Comparison of ENCODE assay signal across 11 cellular contexts in genomic region chr19:35755160-35755549, GRCh38. TPM values are rescaled to one million over a fixed set of nuclear protein-coding genes. Genes with fewer than 3 reads are reported as not detected.
DNase-seq lines count a peak whose midpoint lies in the region; ATAC-seq and TF ChIP-seq lines count a peak whose summit lies in the region.
"Had no signal": no experiment of that assay in that cellular context is flagged by ENCODE, and none has a peak within 500 bp of the region (broad histone marks: within the 10 kb centered on the region; RNA-seq: fewer than 3 reads in every experiment).

No MANE protein-coding gene starts in this region.

- 98% methylated on average over 6 of the region's 16 CpGs for WGBS in mammary epithelial cell (ENCODE audit: low coverage, missing lambda C conversion rate)
- WGBS in ectodermal cell, 2 experiments: 51 to 59% methylated on average over 16 of the region's 16 CpGs
- 58 to 62% methylated on average over 16 of the region's 16 CpGs for WGBS in upper lobe of left lung, 2 donors

- H3K4me3 ChIP-seq in breast epithelium (peak overlapping the region; percentile 76 to 92 (median 79)), mammary epithelial cell (replicated peaks in 1 of 3; ENCODE audit: insufficient read depth in 1 of 3, low read depth in 2 of 3, low read length in 3 of 3) (no peak overlapping the region), ectodermal cell (ENCODE audit: insufficient read depth, low read depth, low read length) (peak overlapping the region; percentile 20), muscle layer of colon (ENCODE audit: low read depth in 1 of 2, low read length in 2 of 2) (peak overlapping the region; percentile 54 to 59), upper lobe of left lung (peak overlapping the region in 3 of 4 donors; percentile 25 to 99 (median 45))

- in situ Hi-C loops in mammary epithelial cell (cut with MboI; ENCODE audit: low sequenced_read_pairs in 2 of 2): no loop called here

- ATAC-seq in upper lobe of left lung (ENCODE audit: low FRiP score in 2 of 2) (no peak), GM19035 (IDR thresholded peaks at IDR 0.05; ENCODE audit: unreplicated experiment) (no peak)
- ATAC-seq: pancreas, PC-3 had no signal

- no peak for TF ChIP-seq EP300 in upper lobe of left lung (IDR thresholded peaks at IDR 0.05)

- BruUV-seq in mammary epithelial cell (replicated peaks; lab: Mats Ljungman, UMichigan): no TSS peak

- intact Hi-C loops in breast epithelium (cut with DNase I; ENCODE audit: low total_unique reads) (no loop called here), mammary epithelial cell (cut with micrococcal nuclease) (no loop called here), head of caudate nucleus (cut with DNase I) (no loop called here)

- CTCF ChIA-PET in mammary epithelial cell (lab: Charles Lee; ENCODE audit: low non-redundant PET): no interaction called here

- H3K79me2 ChIP-seq in mammary epithelial cell (ENCODE audit: insufficient read depth, low read length): peaks cover 20% of the 10 kb centered on the region

- no peak overlapping the region for H3K4me2 ChIP-seq in mammary epithelial cell (ENCODE audit: insufficient read depth, low read depth, low read length)

- peaks cover 4% of the 10 kb centered on the region for H3K36me3 ChIP-seq in breast epithelium
- H3K36me3 ChIP-seq in mammary epithelial cell (ENCODE audit: insufficient read depth, low read length): no peaks in the 10 kb centered on the region
- H3K36me3 ChIP-seq in ectodermal cell (ENCODE audit: control insufficient read depth, insufficient read depth, low read length): peaks cover 3% of the 10 kb centered on the region
- H3K36me3 ChIP-seq in muscle layer of colon (ENCODE audit: insufficient read depth, low read length): peaks cover 22% of the 10 kb centered on the region
- H3K36me3 ChIP-seq in upper lobe of left lung: peaks cover 15 to 34% (median 29%) of the 10 kb centered on the region in 4 donors

- TF ChIP-seq POLR2A in breast epithelium (IDR thresholded peaks at IDR 0.05): no peak
- no peak for TF ChIP-seq POLR2A in upper lobe of left lung (IDR thresholded peaks at IDR 0.05)

- no peak for TF ChIP-seq CTCF in breast epithelium (IDR thresholded peaks at IDR 0.05)
- TF ChIP-seq CTCF in mammary epithelial cell (conservative IDR thresholded peaks at IDR 0.05 in 1 of 2, IDR thresholded peaks at IDR 0.05 in 1 of 2; ENCODE audit: extremely low read depth in 1 of 2, insufficient read depth in 1 of 2, low read depth in 1 of 2, low read length in 2 of 2): no peak
- no peak for TF ChIP-seq CTCF in upper lobe of left lung (IDR thresholded peaks at IDR 0.05)

- H3K9me3 ChIP-seq in breast epithelium (no peaks in the 10 kb centered on the region), mammary epithelial cell (replicated peaks; ENCODE audit: insufficient read depth, low read length) (no peaks in the 10 kb centered on the region), ectodermal cell (ENCODE audit: control insufficient read depth, low read length) (no peaks in the 10 kb centered on the region), muscle layer of colon (ENCODE audit: low read length) (no peaks in the 10 kb centered on the region), upper lobe of left lung (no peaks in the 10 kb centered on the region)
- H3K9me3 ChIP-seq: pancreas had no signal

- dilution Hi-C loops in mammary epithelial cell (cut with HindIII; ENCODE audit: low sequenced_read_pairs): no loop called here

- no peaks in the 10 kb centered on the region for H3K27me3 ChIP-seq in breast epithelium
- no peaks in the 10 kb centered on the region for H3K27me3 ChIP-seq in mammary epithelial cell (ENCODE audit: insufficient read depth, low read length)
- H3K27me3 ChIP-seq in ectodermal cell (ENCODE audit: control insufficient read depth, insufficient read depth, low read length, poor library complexity, severe bottlenecking): peaks cover 22% of the 10 kb centered on the region
- no peaks in the 10 kb centered on the region for H3K27me3 ChIP-seq in muscle layer of colon (ENCODE audit: control insufficient read depth in 1 of 2, insufficient read depth in 2 of 2, low read length in 2 of 2)
- H3K27me3 ChIP-seq in upper lobe of left lung: peaks cover 0 to 3% (median 1%) of the 10 kb centered on the region in 4 donors
- H3K27me3 ChIP-seq: pancreas had no signal

- H2AFZ ChIP-seq in mammary epithelial cell (ENCODE audit: low read depth, low read length): no peak overlapping the region

- DNase-seq in breast epithelium (ENCODE audit: low spot score in 2 of 2) (no peak), mammary epithelial cell (no peak), upper lobe of left lung (no peak), AG20443 (ENCODE audit: low spot score) (no peak), head of caudate nucleus (no peak)
- DNase-seq: Calu3, PC-3 had no signal

- peak overlapping the region; percentile 98 for H3K27ac ChIP-seq in breast epithelium
- no peak overlapping the region for H3K27ac ChIP-seq in mammary epithelial cell (ENCODE audit: insufficient read depth, low read depth, low read length)
- no peak overlapping the region for H3K27ac ChIP-seq in ectodermal cell (ENCODE audit: insufficient read depth, low read depth, low read length, poor library complexity, severe bottlenecking)
- H3K27ac ChIP-seq in muscle layer of colon (ENCODE audit: low read depth, low read length): peak overlapping the region; percentile 98
- H3K27ac ChIP-seq in upper lobe of left lung: peak overlapping the region; percentile 86 to 98 (median 92)

- no peaks in the 10 kb centered on the region for H4K20me1 ChIP-seq in mammary epithelial cell (ENCODE audit: insufficient read depth, low read length)

- H3K4me1 ChIP-seq in breast epithelium: peaks cover 2 to 8% of the 10 kb centered on the region in 2 donors
- peaks cover 19% of the 10 kb centered on the region for H3K4me1 ChIP-seq in mammary epithelial cell (ENCODE audit: insufficient read depth, low read length)
- peaks cover 16% of the 10 kb centered on the region for H3K4me1 ChIP-seq in ectodermal cell (ENCODE audit: control insufficient read depth, insufficient read depth, low read length)
- peaks cover 35% of the 10 kb centered on the region for H3K4me1 ChIP-seq in muscle layer of colon (ENCODE audit: insufficient read depth, low read length)
- peaks cover 32 to 46% (median 35%) of the 10 kb centered on the region in 4 donors for H3K4me1 ChIP-seq in upper lobe of left lung

- H3K9ac ChIP-seq in mammary epithelial cell (ENCODE audit: insufficient read depth, low read length) (no peak overlapping the region), muscle layer of colon (ENCODE audit: low read length) (peak overlapping the region; percentile 82)

RNA-seq across cellular contexts. Expression of gene HSPB6, which starts 1.7 kb away (rescaled TPM):
- total RNA-seq in breast epithelium: 100 to 1,000 TPM in 1 of 3 donors, 10 to 100 TPM in 2; 31.0 to 144 (median 81.9) TPM
- not detected for total RNA-seq in mammary epithelial cell
- not detected for polyA plus RNA-seq in mammary epithelial cell
- not detected for polyA minus RNA-seq in mammary epithelial cell
- 0.28 TPM for polyA plus RNA-seq in ectodermal cell (2013, experiment 1 of 4)
- polyA plus RNA-seq in ectodermal cell (2013, experiment 2 of 4): 0.52 TPM
- 0.37 TPM for polyA plus RNA-seq in ectodermal cell (2013, experiment 3 of 4)
- 0.77 TPM for polyA plus RNA-seq in ectodermal cell (2013, experiment 4 of 4)
- 10 to 100 TPM in 4 of 6 donors, 1 to 10 TPM in 2; 4.2 to 46.2 (median 18.4) TPM for total RNA-seq in upper lobe of left lung
- total RNA-seq: PC-3 had no signal

RNA-seq across cellular contexts. Expression of gene PROSER3, which starts 2.8 kb away (rescaled TPM):
- total RNA-seq in breast epithelium (1 to 10 TPM; 5.7 to 6.4 (median 6.2) TPM), mammary epithelial cell (10 to 100 TPM in 1 of 2 donors, 1 to 10 TPM in 1; 9.7 to 48.3 TPM), upper lobe of left lung (10 to 100 TPM; 13.8 to 32.5 (median 19.5) TPM)
- polyA plus RNA-seq in mammary epithelial cell: 21.2 TPM
- polyA minus RNA-seq in mammary epithelial cell: 74.3 TPM
- 38.6 TPM for polyA plus RNA-seq in ectodermal cell (2013, experiment 1 of 4)
- 30.1 TPM for polyA plus RNA-seq in ectodermal cell (2013, experiment 2 of 4)
- 25.9 TPM for polyA plus RNA-seq in ectodermal cell (2013, experiment 3 of 4)
- 27.7 TPM for polyA plus RNA-seq in ectodermal cell (2013, experiment 4 of 4)

RNA-seq across cellular contexts. Expression of gene LIN37, which starts 6.8 kb away (rescaled TPM):
- total RNA-seq in breast epithelium (10 to 100 TPM; 12.8 to 15.4 (median 14.2) TPM), mammary epithelial cell (10 to 100 TPM; 13.6 to 14.5 TPM), upper lobe of left lung (10 to 100 TPM in 3 of 6 donors, 1 to 10 TPM in 3; 4.0 to 16.9 (median 10.9) TPM)
- polyA plus RNA-seq in mammary epithelial cell: 12.9 TPM
- polyA minus RNA-seq in mammary epithelial cell: 89.1 TPM
- polyA plus RNA-seq in ectodermal cell (2013, experiment 1 of 4): 6.5 TPM
- polyA plus RNA-seq in ectodermal cell (2013, experiment 2 of 4): 9.1 TPM
- 6.9 TPM for polyA plus RNA-seq in ectodermal cell (2013, experiment 3 of 4)
- 10.0 TPM for polyA plus RNA-seq in ectodermal cell (2013, experiment 4 of 4)

RNA-seq across cellular contexts. Expression of gene PSENEN, which starts 9.7 kb away (rescaled TPM):
- 10 to 100 TPM; 37.4 to 54.1 (median 54.0) TPM for total RNA-seq in breast epithelium
- 10 to 100 TPM in 1 of 2 donors, 1 to 10 TPM in 1; 8.7 to 55.4 TPM for total RNA-seq in mammary epithelial cell
- polyA plus RNA-seq in mammary epithelial cell: 33.7 TPM
- polyA minus RNA-seq in mammary epithelial cell: 40.9 TPM
- 60.4 TPM for polyA plus RNA-seq in ectodermal cell (2013, experiment 1 of 4)
- polyA plus RNA-seq in ectodermal cell (2013, experiment 2 of 4): 61.2 TPM
- polyA plus RNA-seq in ectodermal cell (2013, experiment 3 of 4): 56.4 TPM
- polyA plus RNA-seq in ectodermal cell (2013, experiment 4 of 4): 56.6 TPM
- total RNA-seq in upper lobe of left lung: 10 to 100 TPM; 43.4 to 60.9 (median 54.5) TPM

RNA-seq across cellular contexts. Expression of gene U2AF1L4, which starts 9.9 kb away (rescaled TPM):
- total RNA-seq in breast epithelium: 10 to 100 TPM; 15.7 to 37.5 (median 19.5) TPM
- total RNA-seq in mammary epithelial cell: 10 to 100 TPM in 1 of 2 donors, 1 to 10 TPM in 1; 4.8 to 23.9 TPM
- polyA plus RNA-seq in mammary epithelial cell: 9.9 TPM
- polyA minus RNA-seq in mammary epithelial cell: 9.6 TPM
- polyA plus RNA-seq in ectodermal cell (2013, experiment 1 of 4): 24.4 TPM
- polyA plus RNA-seq in ectodermal cell (2013, experiment 2 of 4): 19.5 TPM
- polyA plus RNA-seq in ectodermal cell (2013, experiment 3 of 4): 19.1 TPM
- polyA plus RNA-seq in ectodermal cell (2013, experiment 4 of 4): 17.3 TPM
- 100 to 1,000 TPM in 1 of 6 donors, 10 to 100 TPM in 4, 1 to 10 TPM in 1; 8.5 to 157 (median 22.0) TPM for total RNA-seq in upper lobe of left lung

Comparison
In these comparisons a context has a peak if more than half of its experiments do, and no peak if none do; other contexts are left out.
1. H3K27ac ChIP-seq: peak in breast epithelium (2 of 2), muscle layer of colon (single experiment) and upper lobe of left lung (4 of 4); none in mammary epithelial cell (single experiment) and ectodermal cell (single experiment).
2. H3K4me3 ChIP-seq: peak in breast epithelium (3 of 3), ectodermal cell (single experiment), muscle layer of colon (2 of 2) and upper lobe of left lung (3 of 4); none in mammary epithelial cell (0 of 3).
3. RNA of gene HSPB6, which starts 1.7 kb away (total RNA-seq): 31.0 to 144 TPM in breast epithelium and 4.2 to 46.2 TPM in upper lobe of left lung; not detected in mammary epithelial cell; every median in the first group is over 4 times any median in the second.